9 cellular contexts compared by ENCODE assay signal in genomic region chr17:58336456-58337094, GRCh38. TPM values are rescaled to one million over a fixed set of nuclear protein-coding genes. Genes with fewer than 3 reads are reported as not detected.
A peak's percentile ranks its signal among the peaks of the same experiment; 100 is the strongest.
DNase-seq lines count a peak whose midpoint lies in the region; ATAC-seq, FAIRE-seq and TF ChIP-seq lines count a peak whose summit lies in the region.
"Had no signal": no experiment of that assay in that cellular context is flagged by ENCODE, and none has a peak within 500 bp of the region (broad histone marks: within the 10 kb centered on the region; RNA-seq: fewer than 3 reads in every experiment).

No MANE protein-coding gene starts in this region.

- TF ChIP-seq RAD21 in IMR-90 (IDR thresholded peaks at IDR 0.05; ENCODE audit: low read length) (no peak), K562 (CRISPR knock-in tag; conservative IDR thresholded peaks at IDR 0.05 in 1 of 2, IDR thresholded peaks at IDR 0.05 in 1 of 2) (no peak)

- peak overlapping the region; percentile 95 for H2BK5ac ChIP-seq in IMR-90 (ENCODE audit: low read depth, low read length, poor library complexity, severe bottlenecking)

- no peak for FAIRE-seq in K562 (lab: Jason Lieb, UNC)

- H4K8ac ChIP-seq in IMR-90 (ENCODE audit: low read depth in 2 of 2, low read length in 2 of 2): peak overlapping the region; percentile 93 to 98

- H2AFZ ChIP-seq in IMR-90 (replicated peaks; ENCODE audit: low read length, poor library complexity): peak overlapping the region; percentile 84
- H2AFZ ChIP-seq in K562 (ENCODE audit: low read depth, low read length): peak overlapping the region; percentile 16; the same call in 1 of the 2 replicates

- H2AK9ac ChIP-seq in IMR-90 (replicated peaks; ENCODE audit: low read depth, low read length, poor library complexity): peak overlapping the region; percentile 98

- peak overlapping the region; percentile 98 for H4K91ac ChIP-seq in IMR-90 (ENCODE audit: insufficient read depth, low read depth, low read length)

- peak overlapping the region; percentile 100 for H2AK5ac ChIP-seq in IMR-90 (ENCODE audit: low read depth, low read length)

- H3K4me1 ChIP-seq in IMR-90 (ENCODE audit: control insufficient read depth, insufficient read depth, low read length): peaks cover 38% of the 10 kb centered on the region
- peaks cover 58 to 75% of the 10 kb centered on the region in 2 experiments for H3K4me1 ChIP-seq in K562 (replicated peaks in 1 of 2; ENCODE audit: control insufficient read depth in 2 of 2, insufficient read depth in 2 of 2, low read length in 2 of 2)
- H3K4me1 ChIP-seq in mucosa of rectum (ENCODE audit: control insufficient read depth in 2 of 2, insufficient read depth in 2 of 2, low read length in 2 of 2): peaks cover 32 to 38% of the 10 kb centered on the region in 2 donors
- H3K4me1 ChIP-seq in BE2C: peaks cover 30% of the 10 kb centered on the region

- BruUV-seq in IMR-90 (replicated peaks; lab: Mats Ljungman, UMichigan) (no TSS peak), K562 (replicated peaks; lab: Mats Ljungman, UMichigan) (no TSS peak)

- H3K9me3 ChIP-seq in IMR-90 (ENCODE audit: control insufficient read depth, insufficient read depth, low read length) (no peaks in the 10 kb centered on the region), K562 (replicated peaks; ENCODE audit: control insufficient read depth, insufficient read depth, low read depth, low read length) (no peaks in the 10 kb centered on the region), mucosa of rectum (ENCODE audit: control insufficient read depth in 2 of 2, low read length in 2 of 2) (no peaks in the 10 kb centered on the region), BE2C (no peaks in the 10 kb centered on the region)

- H3K23ac ChIP-seq in IMR-90 (ENCODE audit: low read depth, low read length): peak overlapping the region; percentile 57

- peak overlapping the region; percentile 99 for H3K14ac ChIP-seq in IMR-90 (replicated peaks; ENCODE audit: low read depth, low read length)

- H3K27me3 ChIP-seq in BJ (ENCODE audit: control insufficient read depth, insufficient read depth, low read length) (no peaks in the 10 kb centered on the region), IMR-90 (ENCODE audit: control insufficient read depth, insufficient read depth, low read length) (no peaks in the 10 kb centered on the region), K562 (ENCODE audit: control insufficient read depth in 2 of 2, insufficient read depth in 2 of 2, low read length in 2 of 2) (no peaks in the 10 kb centered on the region), mucosa of rectum (ENCODE audit: control insufficient read depth in 2 of 2, insufficient read depth in 2 of 2, low read length in 2 of 2) (no peaks in the 10 kb centered on the region), BE2C (no peaks in the 10 kb centered on the region)

- no peak overlapping the region for H3K4me3 ChIP-seq in BJ (ENCODE audit: low read depth, low read length)
- no peak overlapping the region for H3K4me3 ChIP-seq in IMR-90 (ENCODE audit: insufficient read depth, low read depth, low read length)
- H3K4me3 ChIP-seq in K562: peak overlapping the region; percentile 91; the same call in 1 of the 2 replicates
- peak overlapping the region in 1 of 2 donors; percentile 58 for H3K4me3 ChIP-seq in mucosa of rectum (ENCODE audit: low read length in 2 of 2)
- no peak overlapping the region for H3K4me3 ChIP-seq in BE2C (ENCODE audit: low read depth, low read length)

- peak overlapping the region; percentile 100; the same call in 2 of the 3 replicates for H2BK15ac ChIP-seq in IMR-90 (ENCODE audit: low read depth, low read length)

- H3K9me1 ChIP-seq in IMR-90 (ENCODE audit: insufficient read depth, low read length) (peaks cover 34% of the 10 kb centered on the region), K562 (ENCODE audit: control insufficient read depth, insufficient read depth, low read length) (no peaks in the 10 kb centered on the region)

- H3K4me2 ChIP-seq in IMR-90 (ENCODE audit: low read depth, low read length) (no peak overlapping the region), K562 (ENCODE audit: insufficient read depth, low read length) (peak overlapping the region; percentile 90)

- peak overlapping the region; percentile 99; the same call in 1 of the 2 replicates for H3K18ac ChIP-seq in IMR-90 (ENCODE audit: low read depth, low read length)

- no peak for TF ChIP-seq EP300 in K562 (IDR thresholded peaks at IDR 0.05; ENCODE audit: low read length)

- peak overlapping the region; percentile 98 for H2BK120ac ChIP-seq in IMR-90 (ENCODE audit: low read depth, low read length)

- H3K36me3 ChIP-seq in BJ (ENCODE audit: control insufficient read depth, insufficient read depth, low read length): no peaks in the 10 kb centered on the region
- no peaks in the 10 kb centered on the region for H3K36me3 ChIP-seq in IMR-90 (ENCODE audit: control insufficient read depth, insufficient read depth, low read length)
- peaks cover 7% of the 10 kb centered on the region; the same call in 1 of the 3 replicates for H3K36me3 ChIP-seq in K562 (ENCODE audit: control insufficient read depth, insufficient read depth, low read length)
- H3K36me3 ChIP-seq in mucosa of rectum (ENCODE audit: control insufficient read depth in 2 of 2, insufficient read depth in 2 of 2, low read length in 2 of 2): no peaks in the 10 kb centered on the region
- no peaks in the 10 kb centered on the region for H3K36me3 ChIP-seq in BE2C

- H3K9ac ChIP-seq in IMR-90 (ENCODE audit: low read depth, low read length) (peak overlapping the region; percentile 83; the same call in 1 of the 2 replicates), K562 (ENCODE audit: insufficient read depth in 1 of 2, low read depth in 2 of 2, low read length in 2 of 2) (peak overlapping the region; percentile 96 to 100), mucosa of rectum (ENCODE audit: low read depth in 1 of 2, low read length in 2 of 2) (peak overlapping the region; percentile 44 to 64)

- ATAC-seq in IMR-90 (ENCODE audit: low read depth): no peak
- no peak for ATAC-seq in K562

- peak overlapping the region; percentile 100; the same call in 1 of the 2 replicates for H4K5ac ChIP-seq in IMR-90 (ENCODE audit: low read depth, low read length)

- TF ChIP-seq CTCF in BJ (IDR thresholded peaks at IDR 0.05; ENCODE audit: insufficient read depth, low read depth, low read length) (no peak), IMR-90 (conservative IDR thresholded peaks at IDR 0.05; ENCODE audit: low read depth, low read length) (no peak), K562 (IDR thresholded peaks at IDR 0.05 in 2 of 3, conservative IDR thresholded peaks at IDR 0.05 in 1 of 3; ENCODE audit: insufficient read depth in 2 of 3, low read depth in 1 of 3, low read length in 3 of 3) (no peak), BE2C (IDR thresholded peaks at IDR 0.05; ENCODE audit: low read depth, low read length) (no peak)

- CTCF ChIA-PET in BJ (lab: Yijun Ruan, JAX) (interaction anchor here (0.9 to 4.5 kb wide), 4 partner anchors 16 to 80 kb away, joined by 3 to 19 read pairs (median 10); partner anchors contain the start of genes RNF43 and SUPT4H1), IMR-90 (lab: Yijun Ruan, JAX) (interaction anchor here (0.7 to 1.9 kb wide), 3 partner anchors 10 to 19 kb away, joined by 3 to 6 read pairs (median 4); no protein-coding TSS in a partner anchor), K562 (lab: Yijun Ruan, JAX; ENCODE audit: low intra/inter-chr PET ratio) (no interaction called here)

- POLR2A ChIA-PET in BJ (lab: Charles Lee) (interaction anchor here (0.5 to 4.3 kb wide), 3 partner anchors 15 to 181 kb away, joined by 3 to 26 read pairs (median 3); partner anchors contain the start of gene SUPT4H1), IMR-90 (lab: Charles Lee; ENCODE audit: unreplicated experiment) (interaction anchor here (2.1 kb wide), 1 partner anchor 16 kb away, joined by 13 read pairs; the partner anchor contains the start of gene SUPT4H1), K562 (lab: Yijun Ruan, JAX) (interaction anchor here (0.5 to 10.4 kb wide), 15 partner anchors 10 to 294 kb away, joined by 3 to 257 read pairs (median 5); partner anchors contain the start of gene SUPT4H1)

- WGBS in IMR-90 (ENCODE audit: extremely low coverage in 2 of 2, insufficient read length in 1 of 2), 2 experiments: 80% methylated on average over 2 of the region's 5 CpGs; no CpG with 5 or more reads in 1 of the 2 experiments
- 18% methylated on average over 5 of the region's 5 CpGs for WGBS in K562 (ENCODE audit: insufficient coverage, low coverage, missing lambda C conversion rate)

- H3K79me2 ChIP-seq in K562 (ENCODE audit: control insufficient read depth, insufficient read depth, low read length): peaks cover 97% of the 10 kb centered on the region

- in situ Hi-C loops in IMR-90 (cut with MboI; ENCODE audit: low sequenced_read_pairs): loop anchor here (25.0 kb wide), 1 partner anchor 474 kb away; the partner anchor contains the start of gene MRPS23
- in situ Hi-C loops in K562 (cut with MboI): loop anchor here (5.0 kb wide), 1 partner anchor 81 kb away; the partner anchor contains the start of gene RNF43

- DNase-seq in BJ (ENCODE audit: low read depth) (peak; percentile 25), IMR-90 (peak; percentile 38), K562 (ENCODE audit: extremely low read depth in 1 of 4, low spot score in 3 of 4) (peak in 1 of 4 experiments; percentile 54), BE2C (no peak), COR-L47 (lab: John Stamatoyannopoulos, UW) (no peak), cerebellar cortex (ENCODE audit: low spot score) (no peak)
- no peak for DNase-seq in stimulated activated naive CD4-positive, alpha-beta T cell treated with Interleukin-2 at 50 U/mL for 16 hours (lab: John Stamatoyannopoulos, UW)
- DNase-seq: NCI-H446 treated with DMSO at 0.1 percent for 48 hours had no signal

- peak overlapping the region; percentile 92 for H3K56ac ChIP-seq in IMR-90 (ENCODE audit: extremely low read depth, insufficient read depth, low read length)

- no peaks in the 10 kb centered on the region for H4K20me1 ChIP-seq in IMR-90 (ENCODE audit: insufficient read depth, low read length)
- peaks cover 7% of the 10 kb centered on the region for H4K20me1 ChIP-seq in K562 (replicated peaks; ENCODE audit: control insufficient read depth, insufficient read depth, low read length)

- TF ChIP-seq POLR2A in IMR-90 (IDR thresholded peaks at IDR 0.05; ENCODE audit: low read depth, low read length) (no peak), K562 (conservative IDR thresholded peaks at IDR 0.05) (no peak)

- intact Hi-C loops in IMR-90 (cut with micrococcal nuclease) (no loop called here), K562 (cut with micrococcal nuclease) (loop anchor here (10.0 kb wide), 1 partner anchor 298 kb away; no protein-coding TSS in a partner anchor)

- dilution Hi-C loops in IMR-90 (cut with HindIII; ENCODE audit: low sequenced_read_pairs, unreplicated experiment): no loop called here

- H3K4ac ChIP-seq in IMR-90 (ENCODE audit: low read depth, low read length): peak overlapping the region; percentile 100

- peak overlapping the region; percentile 94 for H2BK20ac ChIP-seq in IMR-90 (ENCODE audit: low read depth, low read length)

- H3K27ac ChIP-seq in IMR-90 (ENCODE audit: insufficient read depth, low read length) (peak overlapping the region; percentile 95), K562 (ENCODE audit: extremely low read depth, low read depth, low read length) (peak overlapping the region; percentile 99), mucosa of rectum (ENCODE audit: low read depth in 2 of 2, low read length in 2 of 2) (peak overlapping the region; percentile 88 to 89)

- peaks cover 12 to 24% of the 10 kb centered on the region in 2 experiments for H3K79me1 ChIP-seq in IMR-90 (ENCODE audit: low read depth in 1 of 2, low read length in 2 of 2)

RNA-seq across cellular contexts. Expression of gene TSPOAP1, which starts 8.0 kb away (rescaled TPM):
- polyA plus RNA-seq in BJ (2011; rRNA removed) (3.9 and 5.6 TPM in 2 replicates), IMR-90 (2012; rRNA removed) (1.2 and 1.6 TPM in 2 replicates), K562 (2011; rRNA removed) (3.2 and 3.3 TPM in 2 replicates), K562 (2014; fragmentation: Illumina TruSeq; extraction: Trizol) (1.1 and 1.2 TPM in 2 replicates), K562 (2014; fragmentation: Nextera tagmentation; extraction: Ambion mirVana) (not detected), K562 (2014; rRNA removed) (1.6 and 3.9 TPM in 2 replicates)
- 0.87 and 2.1 TPM in 2 replicates for polyA minus RNA-seq in BJ (2011; rRNA and poly(A)+ RNA removed)
- total RNA-seq in IMR-90 (2012; rRNA removed) (0.56 and 0.90 TPM in 2 replicates), K562 (2014; rRNA removed) (1.0 and 1.8 TPM in 2 replicates), K562 (2014; rRNA removed; fragmentation: Illumina TruSeq; extraction: Trizol) (0.57 and 0.87 TPM in 2 replicates), K562 (2015; rRNA removed; fragmentation: Illumina TruSeq; extraction: Trizol) (0.94 and 1.2 TPM in 2 replicates), K562 (2021) (1.7 and 3.3 TPM in 2 replicates)
- 0.18 and 0.74 TPM in 2 replicates for polyA plus RNA-seq in IMR-90 (2012; cell fraction: cytosol; rRNA removed)
- polyA plus RNA-seq in IMR-90 (2012; cell fraction: nucleus; rRNA removed; ENCODE audit: low replicate concordance): 9.6 and 10.6 TPM in 2 replicates
- total RNA-seq in K562 (2011; cell fraction: chromatin; rRNA removed; ENCODE audit: low replicate concordance): 26.2 and 58.3 TPM in 2 replicates
- total RNA-seq in K562 (2011; cell fraction: nucleolus; rRNA removed): 24.0 and 24.1 TPM in 2 replicates
- total RNA-seq in K562 (2011; cell fraction: nucleoplasm; rRNA removed): 18.1 and 18.9 TPM in 2 replicates
- polyA plus RNA-seq in K562 (2011; cell fraction: cytosol; rRNA removed): 2.4 and 2.6 TPM in 2 replicates
- polyA plus RNA-seq in K562 (2011; cell fraction: nucleus; rRNA removed): 26.8 and 38.8 TPM in 2 replicates
- polyA plus RNA-seq in K562 (2012): 3.0 and 5.1 TPM in 2 replicates
- 1.1 and 1.8 TPM in 2 replicates for polyA minus RNA-seq in K562 (2011; rRNA and poly(A)+ RNA removed)
- 0.76 and 2.1 TPM in 2 replicates for polyA minus RNA-seq in K562 (2011; cell fraction: cytosol; rRNA and poly(A)+ RNA removed)
- 4.1 and 6.2 TPM in 2 replicates for polyA minus RNA-seq in K562 (2011; cell fraction: nucleus; rRNA and poly(A)+ RNA removed)
- polyA plus RNA-seq in BE2C (2012; ENCODE audit: insufficient read depth, insufficient read length, low read depth): 3.1 TPM

RNA-seq across cellular contexts. Expression of gene SUPT4H1, which starts 15.4 kb away (rescaled TPM):
- polyA plus RNA-seq in BJ (2011; rRNA removed): 145 and 215 TPM in 2 replicates
- polyA minus RNA-seq in BJ (2011; rRNA and poly(A)+ RNA removed): 36.8 and 65.5 TPM in 2 replicates
- total RNA-seq in IMR-90 (2012; rRNA removed): 51.6 and 83.6 TPM in 2 replicates
- polyA plus RNA-seq in IMR-90 (2012; rRNA removed): 97.3 and 129 TPM in 2 replicates
- polyA plus RNA-seq in IMR-90 (2012; cell fraction: cytosol; rRNA removed): 64.1 and 109 TPM in 2 replicates
- polyA plus RNA-seq in IMR-90 (2012; cell fraction: nucleus; rRNA removed; ENCODE audit: low replicate concordance): 30.0 and 85.6 TPM in 2 replicates
- 26.0 and 31.9 TPM in 2 replicates for total RNA-seq in K562 (2011; cell fraction: chromatin; rRNA removed; ENCODE audit: low replicate concordance)
- 30.7 and 32.8 TPM in 2 replicates for total RNA-seq in K562 (2011; cell fraction: nucleolus; rRNA removed)
- 38.1 and 51.1 TPM in 2 replicates for total RNA-seq in K562 (2011; cell fraction: nucleoplasm; rRNA removed)
- 62.1 and 94.0 TPM in 2 replicates for total RNA-seq in K562 (2014; rRNA removed)
- 102 and 108 TPM in 2 replicates for total RNA-seq in K562 (2014; rRNA removed; fragmentation: Illumina TruSeq; extraction: Trizol)
- 90.6 and 94.8 TPM in 2 replicates for total RNA-seq in K562 (2015; rRNA removed; fragmentation: Illumina TruSeq; extraction: Trizol)
- 105 and 111 TPM in 2 replicates for total RNA-seq in K562 (2021)
- polyA plus RNA-seq in K562 (2011; rRNA removed): 198 and 273 TPM in 2 replicates
- polyA plus RNA-seq in K562 (2011; cell fraction: cytosol; rRNA removed): 118 and 163 TPM in 2 replicates
- 45.3 and 71.9 TPM in 2 replicates for polyA plus RNA-seq in K562 (2011; cell fraction: nucleus; rRNA removed)
- 120 and 125 TPM in 2 replicates for polyA plus RNA-seq in K562 (2012)
- polyA plus RNA-seq in K562 (2014; fragmentation: Illumina TruSeq; extraction: Trizol): 116 and 140 TPM in 2 replicates
- polyA plus RNA-seq in K562 (2014; fragmentation: Nextera tagmentation; extraction: Ambion mirVana): 100 to 1,000 TPM; 235 to 320 TPM
- polyA plus RNA-seq in K562 (2014; rRNA removed): 113 and 117 TPM in 2 replicates
- polyA minus RNA-seq in K562 (2011; rRNA and poly(A)+ RNA removed): 107 and 135 TPM in 2 replicates
- polyA minus RNA-seq in K562 (2011; cell fraction: cytosol; rRNA and poly(A)+ RNA removed): 23.5 and 42.2 TPM in 2 replicates
- 12.4 and 23.0 TPM in 2 replicates for polyA minus RNA-seq in K562 (2011; cell fraction: nucleus; rRNA and poly(A)+ RNA removed)
- polyA plus RNA-seq in BE2C (2012; ENCODE audit: insufficient read depth, insufficient read length, low read depth): 510 TPM

RNA-seq across cellular contexts. Expression of gene MPO, which starts 55.8 kb away (rescaled TPM):
- polyA plus RNA-seq in BJ (2011; rRNA removed): not detected in 2 replicates
- polyA minus RNA-seq in BJ (2011; rRNA and poly(A)+ RNA removed): not detected in 2 replicates
- total RNA-seq in IMR-90 (2012; rRNA removed): not detected in 2 replicates
- polyA plus RNA-seq in IMR-90 (2012; rRNA removed): not detected in 2 replicates
- polyA plus RNA-seq in IMR-90 (2012; cell fraction: cytosol; rRNA removed): 0.03 TPM in 1 of 2 replicates, not detected in the other
- 0.02 TPM in 1 of 2 replicates, not detected in the other for polyA plus RNA-seq in IMR-90 (2012; cell fraction: nucleus; rRNA removed; ENCODE audit: low replicate concordance)
- total RNA-seq in K562 (2011; cell fraction: chromatin; rRNA removed; ENCODE audit: low replicate concordance): 0.12 and 0.14 TPM in 2 replicates
- total RNA-seq in K562 (2011; cell fraction: nucleolus; rRNA removed): 0.17 TPM in 1 of 2 replicates, not detected in the other
- total RNA-seq in K562 (2011; cell fraction: nucleoplasm; rRNA removed): not detected in 2 replicates
- total RNA-seq in K562 (2014; rRNA removed): not detected in 2 replicates
- total RNA-seq in K562 (2014; rRNA removed; fragmentation: Illumina TruSeq; extraction: Trizol): not detected in 2 replicates
- not detected in 2 replicates for total RNA-seq in K562 (2015; rRNA removed; fragmentation: Illumina TruSeq; extraction: Trizol)
- 0.47 TPM in 1 of 2 replicates, not detected in the other for total RNA-seq in K562 (2021)
- 0.15 and 0.39 TPM in 2 replicates for polyA plus RNA-seq in K562 (2011; rRNA removed)
- polyA plus RNA-seq in K562 (2011; cell fraction: cytosol; rRNA removed): 0.06 and 0.33 TPM in 2 replicates
- 0.06 and 0.34 TPM in 2 replicates for polyA plus RNA-seq in K562 (2011; cell fraction: nucleus; rRNA removed)
- 0.03 and 0.08 TPM in 2 replicates for polyA plus RNA-seq in K562 (2012)
- polyA plus RNA-seq in K562 (2014; fragmentation: Illumina TruSeq; extraction: Trizol): 0.06 TPM in 1 of 2 replicates, not detected in the other
- polyA plus RNA-seq in K562 (2014; fragmentation: Nextera tagmentation; extraction: Ambion mirVana): under 1 TPM in 1 of 2 experiments, not detected in 1; 0.04 TPM
- polyA plus RNA-seq in K562 (2014; rRNA removed): 0.03 TPM in 1 of 2 replicates, not detected in the other
- polyA minus RNA-seq in K562 (2011; rRNA and poly(A)+ RNA removed): 0.06 and 0.32 TPM in 2 replicates
- not detected in 2 replicates for polyA minus RNA-seq in K562 (2011; cell fraction: cytosol; rRNA and poly(A)+ RNA removed)
- not detected in 2 replicates for polyA minus RNA-seq in K562 (2011; cell fraction: nucleus; rRNA and poly(A)+ RNA removed)
- not detected for polyA plus RNA-seq in BE2C (2012; ENCODE audit: insufficient read depth, insufficient read length, low read depth)

Comparison
In these comparisons a context has a peak if more than half of its experiments do, and no peak if none do; other contexts are left out.
1. DNase-seq: peak in BJ (single experiment) and IMR-90 (single experiment); none in BE2C (single experiment), COR-L47 (single experiment), cerebellar cortex (single experiment) and stimulated activated naive CD4-positive, alpha-beta T cell treated with Interleukin-2 at 50 U/mL for 16 hours (single experiment).
2. Peak in every context shown above with its lines, with median percentiles within 50 percentile points of each other: H3K27ac ChIP-seq and H3K9ac ChIP-seq.